Comparison of ENCODE assay signal across 10 cellular contexts in the genomic region with DNA sequence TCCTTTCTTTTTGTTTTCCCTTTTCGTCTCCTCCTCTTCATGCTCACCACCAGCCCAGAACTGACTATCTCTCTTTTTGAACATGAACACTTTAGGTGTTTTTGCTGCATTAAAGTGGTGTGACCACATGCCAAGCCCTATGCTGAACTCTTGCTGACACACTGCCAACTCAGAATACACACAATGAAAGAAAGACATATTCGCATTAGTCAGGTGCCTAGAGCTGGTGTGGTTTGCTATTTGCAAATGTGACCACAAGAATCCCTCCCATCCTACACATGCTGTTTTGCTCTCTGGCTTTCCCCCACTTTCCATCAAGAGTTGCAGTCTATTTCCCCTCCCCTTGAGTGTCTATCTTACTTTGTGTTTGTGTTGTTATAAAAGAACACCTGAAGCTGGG.
A peak's percentile ranks its signal among the peaks of the same experiment; 100 is the strongest.
DNase-seq lines count a peak whose midpoint lies in the region; ATAC-seq and TF ChIP-seq lines count a peak whose summit lies in the region.
"Had no signal": no experiment of that assay in that cellular context is flagged by ENCODE, and none has a peak within 500 bp of the region (broad histone marks: within the 10 kb centered on the region; RNA-seq: fewer than 3 reads in every experiment).

No MANE protein-coding gene starts in this region.

- no peaks in the 10 kb centered on the region for H3K27me3 ChIP-seq in ascending aorta
- no peaks in the 10 kb centered on the region for H3K27me3 ChIP-seq in right cardiac atrium (ENCODE audit: control insufficient read depth, insufficient read depth)

- H3K27ac ChIP-seq in ascending aorta (no peak overlapping the region), right cardiac atrium (ENCODE audit: low read length) (no peak overlapping the region)
- H3K27ac ChIP-seq: VCaP had no signal

- intact Hi-C loops in ascending aorta (cut with DNase I) (no loop called here), right cardiac atrium (cut with DNase I) (no loop called here), posterior vena cava (cut with DNase I) (no loop called here)

- WGBS in right cardiac atrium = 75% methylated on average over 2 of the region's 2 CpGs

- ATAC-seq in GM18868 (IDR thresholded peaks at IDR 0.05; ENCODE audit: unreplicated experiment) (peak; percentile 66), right cardiac atrium (no peak)

- H3K4me3 ChIP-seq in ascending aorta (no peak overlapping the region), right cardiac atrium (ENCODE audit: low read length) (no peak overlapping the region)

- H3K9me3 ChIP-seq in ascending aorta (no peaks in the 10 kb centered on the region), right cardiac atrium (ENCODE audit: control insufficient read depth, low read length) (no peaks in the 10 kb centered on the region)

- H3K36me3 ChIP-seq in ascending aorta = no peaks in the 10 kb centered on the region

- DNase-seq in NCI-H2029 (lab: John Stamatoyannopoulos, UW) = peak; percentile 40
- DNase-seq in activated T-helper 9 cell treated with anti-CD3 and anti-CD28 coated beads, Interleukin-2, amount 50 U/mL, for 16 hours (ENCODE audit: low read depth) = peak; percentile 1
- peak; percentile 22 for DNase-seq in stimulated activated CD4-positive, alpha-beta T cell treated with anti-CD3 and anti-CD28 coated beads, Interleukin-12 subunit alpha, Interleukin-12 subunit beta, amount 100 ng/mL, for 4 hours
- no peak for DNase-seq in ascending aorta (ENCODE audit: low spot score in 2 of 2)
- DNase-seq in right cardiac atrium = no peak
- DNase-seq in posterior vena cava (ENCODE audit: low spot score) = no peak
- no peak for DNase-seq in HK-2 (ENCODE audit: unreplicated experiment)
- DNase-seq: IMR-90 had no signal

- no peak for TF ChIP-seq CTCF in ascending aorta (IDR thresholded peaks at IDR 0.05)

- H3K4me1 ChIP-seq in ascending aorta (no peaks in the 10 kb centered on the region), right cardiac atrium (ENCODE audit: control insufficient read depth, insufficient read depth, low read length) (peaks cover 3% of the 10 kb centered on the region)

Comparison
In these comparisons a context has a peak if more than half of its experiments do, and no peak if none do; other contexts are left out.
1. DNase-seq: peak in NCI-H2029 (single experiment), activated T-helper 9 cell treated with anti-CD3 and anti-CD28 coated beads, Interleukin-2, amount 50 U/mL, for 16 hours (single experiment) and stimulated activated CD4-positive, alpha-beta T cell treated with anti-CD3 and anti-CD28 coated beads, Interleukin-12 subunit alpha, Interleukin-12 subunit beta, amount 100 ng/mL, for 4 hours (single experiment); none in ascending aorta (0 of 2), right cardiac atrium (0 of 3), posterior vena cava (single experiment) and HK-2 (single experiment).